In genomic region chr6:23305325-23305943, GRCh38 we compare ENCODE assay signal across 19 cellular contexts.
DNase-seq lines count a peak whose midpoint lies in the region; ATAC-seq and TF ChIP-seq lines count a peak whose summit lies in the region.
"Had no signal": no experiment of that assay in that cellular context is flagged by ENCODE, and none has a peak within 500 bp of the region (broad histone marks: within the 10 kb centered on the region; RNA-seq: fewer than 3 reads in every experiment).

No MANE protein-coding gene starts in this region.

- H3K27me3 ChIP-seq in right lobe of liver: no peaks in the 10 kb centered on the region
- H3K27me3 ChIP-seq: BE2C had no signal

- TF ChIP-seq CTCF in right lobe of liver (IDR thresholded peaks at IDR 0.05): no peak

- no peak for TF ChIP-seq POLR2A in right lobe of liver (IDR thresholded peaks at IDR 0.05)

- intact Hi-C loops in right lobe of liver (cut with DNase I): no loop called here

- H3K36me3 ChIP-seq in right lobe of liver: no peaks in the 10 kb centered on the region
- H3K36me3 ChIP-seq: BE2C, HAP-1 had no signal

- H3K4me3 ChIP-seq in right lobe of liver: no peak overlapping the region
- H3K4me3 ChIP-seq: GM12878, HAP-1 had no signal

- H3K9me3 ChIP-seq in right lobe of liver: no peaks in the 10 kb centered on the region
- H3K9me3 ChIP-seq: BE2C, HAP-1 had no signal

- 37% methylated on average over 2 of the region's 2 CpGs for WGBS in right lobe of liver (ENCODE audit: insufficient coverage, low coverage, low lambda C conversion rate, missing lambda C conversion rate)

- peak; percentile 56 to 81 (median 74) for ATAC-seq in right lobe of liver
- ATAC-seq: GM12878 had no signal

- H3K4me1 ChIP-seq in right lobe of liver: peaks cover 0 to 14% (median 0%) of the 10 kb centered on the region in 4 donors
- H3K4me1 ChIP-seq: BE2C, HAP-1 had no signal

- no peak overlapping the region for H3K27ac ChIP-seq in right lobe of liver

- DNase-seq in DMS79 (lab: John Stamatoyannopoulos, UW) (peak; percentile 24), DMS79 treated with DMSO at 0.1 percent for 48 hours (lab: John Stamatoyannopoulos, UW) (peak; percentile 63), NCI-H69 (lab: John Stamatoyannopoulos, UW) (peak; percentile 41), right lobe of liver (no peak), activated T-cell treated with anti-CD3 and anti-CD28 coated beads for 4 hours (no peak), NCI-H1694 treated with DMSO at 0.1 percent for 48 hours (lab: John Stamatoyannopoulos, UW) (no peak), hippocampal formation (lab: John Stamatoyannopoulos, UW) (no peak)
- DNase-seq: ACHN; BE2C; C1 segment of cervical spinal cord; CD4-positive, CD25-positive, alpha-beta regulatory T cell; CD8-positive, alpha-beta memory T cell; COR-L47; DMS 273 treated with DMSO at 0.1 percent for 48 hours; DND-41; EL; KBM-7 had no signal

Comparison
In these comparisons a context has a peak if more than half of its experiments do, and no peak if none do; other contexts are left out.
1. DNase-seq: peak in DMS79 (single experiment), DMS79 treated with DMSO at 0.1 percent for 48 hours (single experiment) and NCI-H69 (single experiment); none in right lobe of liver (0 of 3), activated T-cell treated with anti-CD3 and anti-CD28 coated beads for 4 hours (single experiment), NCI-H1694 treated with DMSO at 0.1 percent for 48 hours (single experiment) and hippocampal formation (0 of 2).